8 cellular contexts compared by ENCODE assay signal in the genomic region with DNA sequence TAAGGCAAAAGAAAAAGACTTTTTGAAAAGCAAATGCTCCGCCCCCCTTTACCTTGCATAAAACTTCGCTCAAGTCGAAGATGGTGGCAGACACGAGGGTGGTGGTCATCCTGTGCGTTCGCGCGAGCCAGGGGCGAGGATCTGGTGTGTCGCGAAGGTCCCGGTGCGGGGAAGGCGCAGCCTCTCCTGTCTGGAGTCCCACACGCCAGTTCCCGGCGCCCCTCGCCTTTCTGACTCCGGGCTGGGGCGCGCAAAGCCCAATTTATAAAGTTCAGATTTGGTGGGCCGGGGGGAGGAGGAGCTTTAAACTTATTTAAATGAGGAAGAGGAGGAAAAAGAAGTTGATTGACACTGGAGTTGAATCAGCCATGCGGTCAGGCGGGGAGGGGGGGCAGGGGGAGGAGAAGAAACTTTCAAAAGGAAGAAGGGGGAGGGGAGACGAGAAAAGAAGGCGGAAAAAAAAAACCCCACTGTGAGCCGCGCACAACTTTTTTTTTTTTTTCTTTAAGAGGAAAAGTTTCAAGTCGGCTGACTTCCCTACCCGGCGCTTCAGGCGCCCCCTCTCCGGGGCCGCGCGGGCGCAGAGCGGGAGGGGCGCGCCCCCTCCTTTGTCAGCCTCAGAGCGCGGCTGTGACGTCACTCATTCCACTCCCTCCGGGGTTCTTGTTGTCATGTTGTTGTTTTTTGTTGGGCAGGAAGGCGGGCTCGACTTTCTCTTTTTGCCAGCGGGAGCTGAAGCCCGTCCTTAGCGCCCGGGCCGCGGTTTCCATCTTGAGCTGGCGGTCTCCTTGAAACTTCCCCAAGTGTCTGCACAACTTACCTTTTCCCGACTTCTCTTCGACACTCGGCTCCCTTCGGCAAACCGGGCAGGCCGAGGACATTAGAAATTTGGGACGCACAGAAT. TPM values are rescaled to one million over a fixed set of nuclear protein-coding genes. Genes with fewer than 3 reads are reported as not detected.
DNase-seq lines count a peak whose midpoint lies in the region; ATAC-seq and TF ChIP-seq lines count a peak whose summit lies in the region.

Gene ZFP36L1 (minus strand): TSS at position 238 of the 904 bp plus-strand sequence. CDS start 129 bp downstream, at position 109.

- H3K4me1 ChIP-seq in psoas muscle, result no peaks in the 10 kb centered on the region
- H3K4me1 ChIP-seq in urinary bladder (ENCODE audit: insufficient read depth), result no peaks in the 10 kb centered on the region

- peak within 1 kb of the TSS; percentile 92 for H3K4me3 Mint-ChIP-seq in CD4-positive, alpha-beta T cell

- no peaks in the 10 kb centered on the region for H3K9me3 Mint-ChIP-seq in CD4-positive, alpha-beta T cell

- H3K27ac Mint-ChIP-seq in CD4-positive, alpha-beta T cell, result peak within 1 kb of the TSS; percentile 99

- intact Hi-C loops in CD4-positive, alpha-beta T cell (cut with DNase I, micrococcal nuclease), result loop anchor here in 1 of 2 experiments (1.0 kb wide), 2 partner anchors 22 to 27 kb away; no protein-coding TSS in a partner anchor
- intact Hi-C loops in T-helper 2 cell treated with Interferon-gamma antibody and Interleukin-4, amounts not matched to agents 100 ng/mL and 5 ng/mL, for 36 hours (cut with micrococcal nuclease), result loop anchor here (1.0 to 10.0 kb wide), 4 partner anchors 602 to 1176 kb away; partner anchors contain the start of genes ARG2, ERH, SLC39A9 and SUSD6
- intact Hi-C loops in left ventricle myocardium superior (cut with micrococcal nuclease) (no loop called here), psoas muscle (cut with DNase I) (loop anchor here (2.0 to 5.0 kb wide), 4 partner anchors 246 to 651 kb away; no protein-coding TSS in a partner anchor)

- H3K9me3 ChIP-seq in CD4-positive, alpha-beta T cell (ENCODE audit: control insufficient read depth, low read length), result no peaks in the 10 kb centered on the region
- no peaks in the 10 kb centered on the region for H3K9me3 ChIP-seq in psoas muscle

- H3K36me3 Mint-ChIP-seq in CD4-positive, alpha-beta T cell (ENCODE audit: low read depth), result peaks cover 85% of the 10 kb centered on the region

- no peak for TF ChIP-seq EP300 in Ishikawa (IDR thresholded peaks at IDR 0.05; ENCODE audit: borderline replicate concordance)

- DNase-seq in CD4-positive, alpha-beta T cell, result peak; percentile 86 to 94 (median 88)
- DNase-seq in anterior cingulate cortex (lab: John Stamatoyannopoulos, UW) (peak in 54 of 58 donors; percentile 27 to 91 (median 74)), left ventricle myocardium superior (peak; percentile 95), psoas muscle (peak; percentile 93 to 97)

- no peaks in the 10 kb centered on the region for H3K27me3 ChIP-seq in CD4-positive, alpha-beta T cell (ENCODE audit: control insufficient read depth, insufficient read depth, low read length)
- H3K27me3 ChIP-seq in psoas muscle (ENCODE audit: insufficient read depth in 3 of 3, low read length in 2 of 3), result no peaks in the 10 kb centered on the region

- TF ChIP-seq RAD21 in Ishikawa (IDR thresholded peaks at IDR 0.05; ENCODE audit: low read depth), result no peak; the same call in 1 of the 2 replicates

- H3K36me3 ChIP-seq in psoas muscle (ENCODE audit: insufficient read depth in 1 of 2, low read depth in 1 of 2), result peaks cover 23 to 44% of the 10 kb centered on the region in 2 donors
- peaks cover 12% of the 10 kb centered on the region for H3K36me3 ChIP-seq in urinary bladder (ENCODE audit: insufficient read depth)

- peaks cover 60% of the 10 kb centered on the region for H3K4me1 Mint-ChIP-seq in CD4-positive, alpha-beta T cell (ENCODE audit: low read depth)

- H3K27me3 Mint-ChIP-seq in CD4-positive, alpha-beta T cell, result no peaks in the 10 kb centered on the region

- ATAC-seq in CD4-positive, alpha-beta T cell (ENCODE audit: poor library complexity), result peak; percentile 30
- ATAC-seq in GM21360 (IDR thresholded peaks at IDR 0.05; ENCODE audit: unreplicated experiment) (peak; percentile 36), left ventricle myocardium superior (peak; percentile 65), psoas muscle (peak; percentile 56 to 60 (median 59))

- CTCF ChIA-PET in CD4-positive, alpha-beta T cell (lab: Charles Lee), result interaction anchor here (0.6 to 9.3 kb wide), 8 partner anchors 11 to 510 kb away, joined by 3 to 115 read pairs (median 3); no protein-coding TSS in a partner anchor

- TF ChIP-seq CTCF in CD4-positive, alpha-beta T cell (IDR thresholded peaks at IDR 0.05), result no peak
- TF ChIP-seq CTCF in psoas muscle (IDR thresholded peaks at IDR 0.05), result no peak

- 0 to 1% (median 0%) methylated on average over 48 to 60 of the region's 60 CpGs for WGBS in psoas muscle, 3 donors
- WGBS in urinary bladder, result under 1% methylated on average over 59 of the region's 60 CpGs

- H3K27ac ChIP-seq in CD4-positive, alpha-beta T cell (ENCODE audit: low read depth, low read length), result peak within 1 kb of the TSS; percentile 100
- H3K27ac ChIP-seq in psoas muscle, result peak within 1 kb of the TSS; percentile 100
- peak within 1 kb of the TSS; percentile 100 for H3K27ac ChIP-seq in urinary bladder (ENCODE audit: low read depth)

- peak within 1 kb of the TSS; percentile 91 for H3K4me3 ChIP-seq in psoas muscle
- peak within 1 kb of the TSS; percentile 98 for H3K4me3 ChIP-seq in urinary bladder (ENCODE audit: low read depth, low read length)

- POLR2A ChIA-PET in CD4-positive, alpha-beta T cell (lab: Charles Lee), result interaction anchor here (0.6 to 15.8 kb wide), 44 partner anchors 8 to 1433 kb away, joined by 3 to 816 read pairs (median 5); partner anchors contain the start of genes ATP6V1D, EIF2S1, SRSF5 and ZFYVE26

TF ChIP-seq in Ishikawa, 13 proteins besides CTCF, POLR2A, EP300 and RAD21:
- TF ChIP-seq USF1 (IDR thresholded peaks at IDR 0.05), result no peak
- peak; percentile 83 for TF ChIP-seq TAF1 (IDR thresholded peaks at IDR 0.05; ENCODE audit: low read depth)
- TF ChIP-seq, protein P1, sequence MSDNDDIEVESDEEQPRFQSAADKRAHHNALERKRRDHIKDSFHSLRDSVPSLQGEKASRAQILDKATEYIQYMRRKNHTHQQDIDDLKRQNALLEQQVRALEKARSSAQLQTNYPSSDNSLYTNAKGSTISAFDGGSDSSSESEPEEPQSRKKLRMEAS (IDR thresholded peaks at IDR 0.05), result peak; percentile 65
- peak; percentile 91; the same call in 1 of the 2 replicates for TF ChIP-seq ZBTB7A (IDR thresholded peaks at IDR 0.05; ENCODE audit: low read depth)
- no peak for TF ChIP-seq TEAD4 (IDR thresholded peaks at IDR 0.05)
- no peak; the same call in 1 of the 2 replicates for TF ChIP-seq EGR1 (IDR thresholded peaks at IDR 0.05)
- TF ChIP-seq NFIC (IDR thresholded peaks at IDR 0.05), result peak; percentile 6
- TF ChIP-seq CREB1 (IDR thresholded peaks at IDR 0.05; ENCODE audit: low read depth), result peak; percentile 61
- TF ChIP-seq REST (IDR thresholded peaks at IDR 0.05; ENCODE audit: low read depth), result no peak
- TF ChIP-seq CEBPB (IDR thresholded peaks at IDR 0.05), result no peak
- TF ChIP-seq FOXM1 (IDR thresholded peaks at IDR 0.05; ENCODE audit: borderline replicate concordance, low read depth), result 0 out of 2 replicates have a peak, but pooled peaks have one; percentile 9
- no peak; the same call in none of the 2 replicates for TF ChIP-seq YY1 (IDR thresholded peaks at IDR 0.05; ENCODE audit: low read depth)
- TF ChIP-seq TCF12 (IDR thresholded peaks at IDR 0.05; ENCODE audit: low read depth), result no peak; the same call in 1 of the 2 replicates
TF ChIP-seq in Ishikawa: peak in this region for 6.

RNA-seq across cellular contexts. Expression of gene ZFP36L1, which starts in this region (rescaled TPM):
- total RNA-seq in CD4-positive, alpha-beta T cell, result 100 to 1,000 TPM; 254 to 258 TPM
- 47.6 and 50.9 TPM in 2 replicates for total RNA-seq in T-helper 2 cell treated with Interferon-gamma antibody and Interleukin-4, amounts not matched to agents 100 ng/mL and 5 ng/mL, for 36 hours
- 49.2 TPM for total RNA-seq in left ventricle myocardium superior
- total RNA-seq in psoas muscle, result 100 to 1,000 TPM in 3 of 4 donors, 10 to 100 TPM in 1; 59.4 to 225 (median 160) TPM
- polyA plus RNA-seq in psoas muscle, result 100 to 1,000 TPM in 1 of 3 donors, 10 to 100 TPM in 2; 45.4 to 144 (median 46.8) TPM
- total RNA-seq in urinary bladder, result 82.2 TPM
- polyA plus RNA-seq in urinary bladder, result 653 TPM

Comparison
In these comparisons a context has a peak if more than half of its experiments do, and no peak if none do; other contexts are left out.
1. Peak in every context shown above with its lines: DNase-seq, ATAC-seq, H3K4me3 ChIP-seq and H3K27ac ChIP-seq.